27 cellular contexts compared by ENCODE assay signal in the genomic region with DNA sequence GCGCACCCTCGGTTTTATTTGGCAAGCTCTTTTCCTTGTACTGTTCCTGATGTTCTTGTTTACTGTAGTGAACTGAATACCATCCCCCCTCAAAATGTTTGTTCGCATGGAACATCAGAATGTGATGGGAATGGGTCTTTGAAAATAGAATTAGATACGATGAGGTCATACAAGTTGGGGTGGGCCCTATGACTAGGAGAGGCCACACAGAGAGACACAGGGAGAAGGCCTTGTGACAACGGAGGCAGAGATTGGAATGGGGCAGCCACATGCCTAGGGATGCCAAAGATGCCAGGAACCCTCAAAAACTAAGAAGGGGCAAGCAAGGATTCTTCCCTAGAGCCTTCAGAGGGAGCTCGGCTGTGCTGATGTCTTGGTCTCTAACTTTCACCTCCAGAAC.
"Had no signal": no experiment of that assay in that cellular context is flagged by ENCODE, and none has a peak within 500 bp of the region (broad histone marks: within the 10 kb centered on the region; RNA-seq: fewer than 3 reads in every experiment).

No MANE protein-coding gene starts in this region.

- H3K36me3 ChIP-seq: stomach, suprapubic skin, thoracic aorta, thyroid gland, tibial artery, tibial nerve, transverse colon, upper lobe of left lung, upper lobe of right lung, uterus, vagina had no signal

- H3K27ac ChIP-seq: stomach, suprapubic skin, testis, thoracic aorta, thyroid gland, tibial artery, tibial nerve, transverse colon, upper lobe of left lung, upper lobe of right lung, vagina had no signal

- H3K9me3 ChIP-seq: stomach, suprapubic skin, testis, thoracic aorta, thyroid gland, tibial artery, transverse colon, upper lobe of left lung, upper lobe of right lung, uterus, vagina had no signal

- H3K4me1 ChIP-seq: stomach, suprapubic skin, testis, thyroid gland, tibial artery, tibial nerve, upper lobe of left lung, upper lobe of right lung, uterus, vagina had no signal

- FAIRE-seq: urothelium cell line had no signal

- ATAC-seq: stimulated activated effector memory CD8-positive, alpha-beta T cell treated with anti-CD3 and anti-CD28 coated beads, Interleukin-12 subunit alpha, Interleukin-12 subunit beta, amount 100 ng/mL, for 72 hours; stimulated activated memory B cell treated with anti-CD40 and anti-IgM and Interleukin-4, amounts not matched to agents 10 μg/mL and 1 μg/mL and 100 μg/mL, for 72 hours; stimulated activated naive B cell treated with anti-CD40 and anti-IgM and Interleukin-4, amounts not matched to agents 10 μg/mL and 1 μg/mL and 100 μg/mL, for 72 hours; stimulated activated naive CD8-positive, alpha-beta T cell treated with anti-CD3 and anti-CD28 coated beads, Interleukin-15, amount 100 ng/mL, for 72 hours; stimulated activated naive CD8-positive, alpha-beta T cell treated with anti-CD3 and anti-CD28 coated beads, Interleukin-15, Interleukin-2, amounts not matched to agents 100 U/mL and 50 U/mL, for 24 hours; upper lobe of right lung had no signal

- H3K4me3 ChIP-seq: stomach, suprapubic skin, testis, thoracic aorta, thyroid gland, tibial artery, tibial nerve, transverse colon, upper lobe of left lung, upper lobe of right lung, uterus, vagina had no signal

- H3K27me3 ChIP-seq: testis, thyroid gland, tibial artery, tibial nerve, transverse colon, upper lobe of left lung, upper lobe of right lung, uterus, vagina had no signal

- DNase-seq: stimulated activated CD4-positive, alpha-beta T cell treated with anti-CD3 and anti-CD28 coated beads, Interleukin-2, amount 100 ng/mL, for 48 hours; stimulated activated CD4-positive, alpha-beta T cell treated with anti-CD3 and anti-CD28 coated beads, Interleukin-4, amount 100 ng/mL, for 1 hour; stimulated activated CD4-positive, alpha-beta T cell treated with anti-CD3 and anti-CD28 coated beads, Interleukin-4, amount 100 ng/mL, for 24 hours; stimulated activated CD4-positive, alpha-beta T cell treated with anti-CD3 and anti-CD28 coated beads, Interleukin-4, amount 100 ng/mL, for 4 hours; stimulated activated CD8-positive, alpha-beta memory T cell treated with anti-CD3 and anti-CD28 coated beads, Interleukin-4, amount 100 ng/mL, for 48 hours; stimulated activated naive B cell treated with anti-CD40 and anti-IgM and Interleukin-4, amounts not matched to agents 10 μg/mL and 1 μg/mL and 100 μg/mL, for 72 hours; stimulated activated naive CD4-positive, alpha-beta T cell; stimulated activated naive CD4-positive, alpha-beta T cell treated with Interleukin-2 at 50 U/mL for 16 hours; stimulated activated naive CD8-positive, alpha-beta T cell treated with anti-CD3 and anti-CD28 coated beads, Interleukin-15, amount 100 ng/mL, for 72 hours; stimulated activated naive CD8-positive, alpha-beta T cell treated with anti-CD3 and anti-CD28 coated beads, Interleukin-15, Interleukin-2, amounts not matched to agents 100 U/mL and 50 U/mL, for 24 hours; stomach; substantia nigra; testis; thyroid gland; tibial artery; transverse colon; trophoblast cell; upper lobe of right lung; uterus had no signal
